Comparison of ENCODE assay signal across 15 cellular contexts in the genomic region with DNA sequence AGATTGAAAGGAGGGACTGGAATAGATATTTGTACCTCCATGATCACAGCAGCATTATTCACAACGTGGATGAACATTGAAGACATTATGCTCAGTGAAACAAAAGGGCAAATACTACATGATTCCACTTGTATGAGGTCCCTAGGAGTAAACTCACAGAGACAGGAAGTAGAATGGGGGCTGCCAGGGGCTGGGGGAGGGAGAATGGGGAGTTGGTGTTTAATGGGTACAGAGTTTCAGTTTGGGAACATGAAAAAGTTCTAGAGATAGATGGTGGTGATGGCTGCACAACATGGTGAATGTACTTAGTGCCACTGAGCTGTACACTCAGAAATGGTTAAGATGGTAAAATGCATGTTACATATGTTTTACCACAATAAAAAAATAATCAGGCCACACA.
DNase-seq lines count a peak whose midpoint lies in the region; ATAC-seq and TF ChIP-seq lines count a peak whose summit lies in the region.
"Had no signal": no experiment of that assay in that cellular context is flagged by ENCODE, and none has a peak within 500 bp of the region (broad histone marks: within the 10 kb centered on the region; RNA-seq: fewer than 3 reads in every experiment).

No MANE protein-coding gene starts in this region.

- no peaks in the 10 kb centered on the region for H3K9me3 Mint-ChIP-seq in stimulated activated naive CD8-positive, alpha-beta T cell treated with anti-CD3 and anti-CD28 coated beads, Interleukin-15, Interleukin-2, amounts not matched to agents 100 ng/mL and 50 ng/mL, for 24 hours
- no peaks in the 10 kb centered on the region for H3K9me3 Mint-ChIP-seq in dendritic cell treated with granulocyte-macrophage colony-stimulating factor and Interleukin-4, amounts not matched to agents 40 ng/mL and 50 ng/mL, for 4 days
- H3K9me3 Mint-ChIP-seq in naive thymus-derived CD4-positive, alpha-beta T cell: peaks cover 0 to 2% (median 0%) of the 10 kb centered on the region in 11 donors
- H3K9me3 Mint-ChIP-seq in CD4-positive, alpha-beta memory T cell: peaks cover 0 to 1% (median 0%) of the 10 kb centered on the region in 8 donors
- H3K9me3 Mint-ChIP-seq: activated CD4-positive, alpha-beta T cell treated with anti-CD3 and anti-CD28 coated beads, Interleukin-2, amount 10 ng/mL, durations not matched to agents 7 days and 5 days; activated T-cell treated with anti-CD3 and anti-CD28 coated beads, Interleukin-2, amount 50 U/mL, for 24 hours had no signal

- H3K4me3 ChIP-seq in Loucy (ENCODE audit: low read length, poor library complexity, severe bottlenecking): no peak overlapping the region
- H3K4me3 ChIP-seq in naive thymus-derived CD4-positive, alpha-beta T cell (ENCODE audit: low read length): no peak overlapping the region
- no peak overlapping the region for H3K4me3 ChIP-seq in CD4-positive, alpha-beta memory T cell (ENCODE audit: low read length in 2 of 2)
- H3K4me3 ChIP-seq: adrenal gland, upper lobe of right lung had no signal

- peaks cover 15% of the 10 kb centered on the region for H3K4me1 Mint-ChIP-seq in stimulated activated naive CD8-positive, alpha-beta T cell treated with anti-CD3 and anti-CD28 coated beads, Interleukin-15, Interleukin-2, amounts not matched to agents 100 ng/mL and 50 ng/mL, for 24 hours (ENCODE audit: low read depth)
- peaks cover 17% of the 10 kb centered on the region for H3K4me1 Mint-ChIP-seq in dendritic cell treated with granulocyte-macrophage colony-stimulating factor and Interleukin-4, amounts not matched to agents 40 ng/mL and 50 ng/mL, for 4 days (ENCODE audit: low read depth)
- peaks cover 9 to 16% (median 14%) of the 10 kb centered on the region in 7 donors for H3K4me1 Mint-ChIP-seq in naive thymus-derived CD4-positive, alpha-beta T cell
- H3K4me1 Mint-ChIP-seq in CD4-positive, alpha-beta memory T cell: peaks cover 3 to 9% (median 6%) of the 10 kb centered on the region in 4 donors

- no peaks in the 10 kb centered on the region for H3K4me1 ChIP-seq in Loucy (ENCODE audit: insufficient read depth, low read length, poor library complexity, severe bottlenecking)
- H3K4me1 ChIP-seq in naive thymus-derived CD4-positive, alpha-beta T cell (ENCODE audit: control insufficient read depth in 2 of 2, insufficient read depth in 2 of 2, low read length in 2 of 2): no peaks in the 10 kb centered on the region
- no peaks in the 10 kb centered on the region for H3K4me1 ChIP-seq in CD4-positive, alpha-beta memory T cell (ENCODE audit: insufficient read depth, low read length)
- H3K4me1 ChIP-seq: adrenal gland, upper lobe of right lung had no signal

- peak overlapping the region; percentile 66 for H3K27ac Mint-ChIP-seq in stimulated activated naive CD8-positive, alpha-beta T cell treated with anti-CD3 and anti-CD28 coated beads, Interleukin-15, Interleukin-2, amounts not matched to agents 100 ng/mL and 50 ng/mL, for 24 hours
- peak overlapping the region; percentile 78 for H3K27ac Mint-ChIP-seq in dendritic cell treated with granulocyte-macrophage colony-stimulating factor and Interleukin-4, amounts not matched to agents 40 ng/mL and 50 ng/mL, for 4 days
- H3K27ac Mint-ChIP-seq in naive thymus-derived CD4-positive, alpha-beta T cell: peak overlapping the region in 2 of 9 donors; percentile 47 to 68
- H3K27ac Mint-ChIP-seq in CD4-positive, alpha-beta memory T cell: no peak overlapping the region
- H3K27ac Mint-ChIP-seq: activated T-cell treated with anti-CD3 and anti-CD28 coated beads, Interleukin-2, amount 50 U/mL, for 24 hours had no signal

- CTCF ChIA-PET in naive thymus-derived CD4-positive, alpha-beta T cell (lab: Charles Lee): no interaction called here
- CTCF ChIA-PET in CD4-positive, alpha-beta memory T cell (lab: Charles Lee; ENCODE audit: partially characterized antibody): no interaction called here

- no peaks in the 10 kb centered on the region for H3K9me3 ChIP-seq in Loucy (ENCODE audit: insufficient read depth, low read depth, low read length)
- H3K9me3 ChIP-seq in naive thymus-derived CD4-positive, alpha-beta T cell (ENCODE audit: control insufficient read depth in 2 of 3, low read length in 3 of 3): no peaks in the 10 kb centered on the region
- H3K9me3 ChIP-seq in CD4-positive, alpha-beta memory T cell (ENCODE audit: control insufficient read depth in 1 of 2, low read length in 2 of 2): no peaks in the 10 kb centered on the region
- H3K9me3 ChIP-seq: adrenal gland, upper lobe of right lung had no signal

- H3K27me3 Mint-ChIP-seq in stimulated activated naive CD8-positive, alpha-beta T cell treated with anti-CD3 and anti-CD28 coated beads, Interleukin-15, Interleukin-2, amounts not matched to agents 100 ng/mL and 50 ng/mL, for 24 hours: no peaks in the 10 kb centered on the region
- no peaks in the 10 kb centered on the region for H3K27me3 Mint-ChIP-seq in dendritic cell treated with granulocyte-macrophage colony-stimulating factor and Interleukin-4, amounts not matched to agents 40 ng/mL and 50 ng/mL, for 4 days
- peaks cover 0 to 11% (median 0%) of the 10 kb centered on the region in 5 donors for H3K27me3 Mint-ChIP-seq in naive thymus-derived CD4-positive, alpha-beta T cell
- H3K27me3 Mint-ChIP-seq in CD4-positive, alpha-beta memory T cell: peaks cover 0 to 2% of the 10 kb centered on the region in 2 donors
- H3K27me3 Mint-ChIP-seq: activated T-cell treated with anti-CD3 and anti-CD28 coated beads, Interleukin-2, amount 50 U/mL, for 24 hours had no signal

- H3K79me2 ChIP-seq in Loucy (ENCODE audit: insufficient read depth, low read length): no peaks in the 10 kb centered on the region

- H2AFZ ChIP-seq in Loucy (ENCODE audit: low read length): peak overlapping the region; percentile 88; the same call in 1 of the 2 replicates

- DNase-seq in stimulated activated naive CD8-positive, alpha-beta T cell treated with anti-CD3 and anti-CD28 coated beads, Interleukin-15, Interleukin-2, amounts not matched to agents 100 U/mL and 50 U/mL, for 24 hours: no peak
- DNase-seq in naive thymus-derived CD4-positive, alpha-beta T cell: no peak
- no peak for DNase-seq in SW480 (ENCODE audit: low spot score)
- no peak for DNase-seq in GF-D8 (lab: John Stamatoyannopoulos, UW)
- DNase-seq in CD4-positive, alpha-beta memory T cell: no peak
- DNase-seq: activated CD4-positive, alpha-beta T cell treated with anti-CD3 and anti-CD28 coated beads, Interleukin-2, amount 10 ng/mL, durations not matched to agents 7 days and 5 days; activated T-cell treated with anti-CD3 and anti-CD28 coated beads, Interleukin-2, amount 50 U/mL, for 24 hours; adrenal gland; central memory CD4-positive, alpha-beta T cell; effector memory CD4-positive, alpha-beta T cell; H7 had no signal

- POLR2A ChIA-PET in naive thymus-derived CD4-positive, alpha-beta T cell (lab: Charles Lee): no interaction called here
- POLR2A ChIA-PET in CD4-positive, alpha-beta memory T cell (lab: Charles Lee; ENCODE audit: partially characterized antibody): no interaction called here

- H4K20me1 ChIP-seq in Loucy (ENCODE audit: insufficient read depth, low read length, poor library complexity, severe bottlenecking): no peaks in the 10 kb centered on the region

- H3K4me2 ChIP-seq in Loucy (ENCODE audit: low read depth, low read length, poor library complexity, severe bottlenecking): no peak overlapping the region

- H3K36me3 Mint-ChIP-seq in stimulated activated naive CD8-positive, alpha-beta T cell treated with anti-CD3 and anti-CD28 coated beads, Interleukin-15, Interleukin-2, amounts not matched to agents 100 ng/mL and 50 ng/mL, for 24 hours (ENCODE audit: low read depth): no peaks in the 10 kb centered on the region
- H3K36me3 Mint-ChIP-seq in dendritic cell treated with granulocyte-macrophage colony-stimulating factor and Interleukin-4, amounts not matched to agents 40 ng/mL and 50 ng/mL, for 4 days (ENCODE audit: low read depth): no peaks in the 10 kb centered on the region
- H3K36me3 Mint-ChIP-seq in naive thymus-derived CD4-positive, alpha-beta T cell: peaks cover 0 to 3% (median 0%) of the 10 kb centered on the region in 5 donors
- no peaks in the 10 kb centered on the region for H3K36me3 Mint-ChIP-seq in CD4-positive, alpha-beta memory T cell

- no peaks in the 10 kb centered on the region for H3F3A ChIP-seq in Loucy (ENCODE audit: low read depth)

- peak overlapping the region; percentile 40 for H3K4me3 Mint-ChIP-seq in stimulated activated naive CD8-positive, alpha-beta T cell treated with anti-CD3 and anti-CD28 coated beads, Interleukin-15, Interleukin-2, amounts not matched to agents 100 ng/mL and 50 ng/mL, for 24 hours
- no peak overlapping the region for H3K4me3 Mint-ChIP-seq in dendritic cell treated with granulocyte-macrophage colony-stimulating factor and Interleukin-4, amounts not matched to agents 40 ng/mL and 50 ng/mL, for 4 days
- H3K4me3 Mint-ChIP-seq in naive thymus-derived CD4-positive, alpha-beta T cell: peak overlapping the region in 5 of 10 donors; percentile 2 to 87 (median 78)
- no peak overlapping the region for H3K4me3 Mint-ChIP-seq in CD4-positive, alpha-beta memory T cell
- H3K4me3 Mint-ChIP-seq: activated CD4-positive, alpha-beta T cell treated with anti-CD3 and anti-CD28 coated beads, Interleukin-2, amount 10 ng/mL, durations not matched to agents 7 days and 5 days had no signal

- H3K9me2 ChIP-seq in Loucy (replicated peaks; ENCODE audit: low read depth, low read length): no peaks in the 10 kb centered on the region

- intact Hi-C loops in dendritic cell treated with granulocyte-macrophage colony-stimulating factor and Interleukin-4, amounts not matched to agents 40 ng/mL and 50 ng/mL, for 4 days (cut with micrococcal nuclease): no loop called here
- intact Hi-C loops in naive thymus-derived CD4-positive, alpha-beta T cell (cut with micrococcal nuclease): no loop called here
- intact Hi-C loops in CD4-positive, alpha-beta memory T cell (cut with micrococcal nuclease): no loop called here

- no peaks in the 10 kb centered on the region for H3K36me3 ChIP-seq in Loucy (ENCODE audit: insufficient read depth, low read length)
- no peaks in the 10 kb centered on the region for H3K36me3 ChIP-seq in naive thymus-derived CD4-positive, alpha-beta T cell (ENCODE audit: control insufficient read depth in 2 of 3, insufficient read depth in 3 of 3, low read length in 3 of 3)
- no peaks in the 10 kb centered on the region for H3K36me3 ChIP-seq in CD4-positive, alpha-beta memory T cell (ENCODE audit: insufficient read depth, low read length)
- H3K36me3 ChIP-seq: adrenal gland, upper lobe of right lung had no signal

- no peak overlapping the region for H3K9ac ChIP-seq in Loucy (ENCODE audit: low read depth, low read length, poor library complexity, severe bottlenecking)

- no peak overlapping the region for H3K27ac ChIP-seq in naive thymus-derived CD4-positive, alpha-beta T cell (ENCODE audit: low read depth, low read length)
- no peak overlapping the region for H3K27ac ChIP-seq in CD4-positive, alpha-beta memory T cell (ENCODE audit: low read depth, low read length)
- H3K27ac ChIP-seq: adrenal gland, upper lobe of right lung had no signal

- ATAC-seq in stimulated activated naive CD8-positive, alpha-beta T cell treated with anti-CD3 and anti-CD28 coated beads, Interleukin-15, Interleukin-2, amounts not matched to agents 100 U/mL and 50 U/mL, for 24 hours: no peak
- no peak for ATAC-seq in naive thymus-derived CD4-positive, alpha-beta T cell

- TF ChIP-seq CTCF in Loucy (conservative IDR thresholded peaks at IDR 0.05; ENCODE audit: low read length): no peak

- no peaks in the 10 kb centered on the region for H3K27me3 ChIP-seq in Loucy (ENCODE audit: insufficient read depth, low read length, poor library complexity, severe bottlenecking)
- H3K27me3 ChIP-seq in naive thymus-derived CD4-positive, alpha-beta T cell (ENCODE audit: control insufficient read depth in 2 of 2, insufficient read depth in 2 of 2, low read length in 2 of 2): no peaks in the 10 kb centered on the region
- no peaks in the 10 kb centered on the region for H3K27me3 ChIP-seq in CD4-positive, alpha-beta memory T cell (ENCODE audit: insufficient read depth, low read length)
- H3K27me3 ChIP-seq: adrenal gland, upper lobe of right lung had no signal

Comparison
In these comparisons a context has a peak if more than half of its experiments do, and no peak if none do; other contexts are left out.
1. H3K27ac Mint-ChIP-seq: peak in stimulated activated naive CD8-positive, alpha-beta T cell treated with anti-CD3 and anti-CD28 coated beads, Interleukin-15, Interleukin-2, amounts not matched to agents 100 ng/mL and 50 ng/mL, for 24 hours (single experiment) and dendritic cell treated with granulocyte-macrophage colony-stimulating factor and Interleukin-4, amounts not matched to agents 40 ng/mL and 50 ng/mL, for 4 days (single experiment); none in CD4-positive, alpha-beta memory T cell (0 of 7).